Comparison of ENCODE assay signal across 1 cellular context in the genomic region with DNA sequence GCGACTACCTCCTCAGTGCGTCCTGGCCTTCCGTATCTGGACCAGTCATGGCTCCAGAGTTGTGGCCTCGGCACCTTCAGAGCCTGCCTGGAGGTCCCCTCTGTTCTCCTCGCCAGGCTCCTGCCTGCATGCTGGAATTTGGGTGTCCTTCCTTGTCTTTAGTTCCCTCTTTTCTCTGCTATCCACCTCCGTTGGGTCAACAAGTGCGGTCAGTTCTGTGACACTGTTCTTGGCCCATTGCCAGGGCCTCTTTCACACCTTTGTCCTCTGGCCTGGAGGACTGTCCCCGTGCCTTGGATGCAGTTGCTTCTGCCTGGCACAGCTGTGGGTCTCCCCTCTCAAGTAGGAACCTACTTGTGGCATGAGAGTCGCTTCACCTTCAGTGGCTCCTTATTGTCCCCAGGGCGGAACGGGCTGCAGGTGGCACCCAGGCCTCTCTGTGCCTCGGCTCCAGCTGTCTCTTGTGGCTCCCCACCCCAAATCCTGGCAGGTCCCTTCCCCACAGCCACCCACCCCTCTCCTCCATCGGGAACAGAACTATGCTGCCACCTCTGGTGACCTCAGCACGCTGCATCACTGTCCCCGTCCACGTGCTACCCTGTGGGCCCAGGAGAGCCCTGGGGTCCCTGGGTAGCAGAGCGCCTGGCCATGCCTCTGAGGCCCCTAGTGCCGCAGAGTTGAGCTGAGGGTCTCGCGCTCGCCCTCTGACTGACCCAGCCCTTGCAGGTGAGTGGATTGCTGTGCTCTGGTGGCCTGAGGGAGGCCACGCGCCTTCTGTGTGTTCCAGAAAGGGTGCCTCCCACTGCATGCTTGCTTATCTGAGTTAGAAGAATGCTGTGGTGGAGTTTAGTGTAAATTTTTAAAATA.
TF ChIP-seq lines count a peak whose summit lies in the region.

No MANE protein-coding gene starts in this region.

TF ChIP-seq in H1, 55 proteins besides CTCF, POLR2A, EP300 and RAD21:
- TF ChIP-seq BACH1 (IDR thresholded peaks at IDR 0.05; ENCODE audit: low read length) = no peak
- peak; percentile 43; the same call in 1 of the 2 replicates for TF ChIP-seq JUND (IDR thresholded peaks at IDR 0.05; ENCODE audit: low read length)
- no peak for TF ChIP-seq RFX5 (IDR thresholded peaks at IDR 0.05; ENCODE audit: borderline replicate concordance, low read depth, low read length)
- no peak for TF ChIP-seq JUN (IDR thresholded peaks at IDR 0.05; ENCODE audit: low read depth, low read length)
- TF ChIP-seq TBP (IDR thresholded peaks at IDR 0.05; ENCODE audit: low read depth, low read length) = no peak
- TF ChIP-seq BRCA1 (IDR thresholded peaks at IDR 0.05; ENCODE audit: low read depth, low read length) = no peak
- TF ChIP-seq, protein P1, sequence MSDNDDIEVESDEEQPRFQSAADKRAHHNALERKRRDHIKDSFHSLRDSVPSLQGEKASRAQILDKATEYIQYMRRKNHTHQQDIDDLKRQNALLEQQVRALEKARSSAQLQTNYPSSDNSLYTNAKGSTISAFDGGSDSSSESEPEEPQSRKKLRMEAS (IDR thresholded peaks at IDR 0.05) = peak; percentile 98
- TF ChIP-seq SRF (IDR thresholded peaks at IDR 0.05; ENCODE audit: low read depth, low read length) = no peak
- TF ChIP-seq, protein P2, sequence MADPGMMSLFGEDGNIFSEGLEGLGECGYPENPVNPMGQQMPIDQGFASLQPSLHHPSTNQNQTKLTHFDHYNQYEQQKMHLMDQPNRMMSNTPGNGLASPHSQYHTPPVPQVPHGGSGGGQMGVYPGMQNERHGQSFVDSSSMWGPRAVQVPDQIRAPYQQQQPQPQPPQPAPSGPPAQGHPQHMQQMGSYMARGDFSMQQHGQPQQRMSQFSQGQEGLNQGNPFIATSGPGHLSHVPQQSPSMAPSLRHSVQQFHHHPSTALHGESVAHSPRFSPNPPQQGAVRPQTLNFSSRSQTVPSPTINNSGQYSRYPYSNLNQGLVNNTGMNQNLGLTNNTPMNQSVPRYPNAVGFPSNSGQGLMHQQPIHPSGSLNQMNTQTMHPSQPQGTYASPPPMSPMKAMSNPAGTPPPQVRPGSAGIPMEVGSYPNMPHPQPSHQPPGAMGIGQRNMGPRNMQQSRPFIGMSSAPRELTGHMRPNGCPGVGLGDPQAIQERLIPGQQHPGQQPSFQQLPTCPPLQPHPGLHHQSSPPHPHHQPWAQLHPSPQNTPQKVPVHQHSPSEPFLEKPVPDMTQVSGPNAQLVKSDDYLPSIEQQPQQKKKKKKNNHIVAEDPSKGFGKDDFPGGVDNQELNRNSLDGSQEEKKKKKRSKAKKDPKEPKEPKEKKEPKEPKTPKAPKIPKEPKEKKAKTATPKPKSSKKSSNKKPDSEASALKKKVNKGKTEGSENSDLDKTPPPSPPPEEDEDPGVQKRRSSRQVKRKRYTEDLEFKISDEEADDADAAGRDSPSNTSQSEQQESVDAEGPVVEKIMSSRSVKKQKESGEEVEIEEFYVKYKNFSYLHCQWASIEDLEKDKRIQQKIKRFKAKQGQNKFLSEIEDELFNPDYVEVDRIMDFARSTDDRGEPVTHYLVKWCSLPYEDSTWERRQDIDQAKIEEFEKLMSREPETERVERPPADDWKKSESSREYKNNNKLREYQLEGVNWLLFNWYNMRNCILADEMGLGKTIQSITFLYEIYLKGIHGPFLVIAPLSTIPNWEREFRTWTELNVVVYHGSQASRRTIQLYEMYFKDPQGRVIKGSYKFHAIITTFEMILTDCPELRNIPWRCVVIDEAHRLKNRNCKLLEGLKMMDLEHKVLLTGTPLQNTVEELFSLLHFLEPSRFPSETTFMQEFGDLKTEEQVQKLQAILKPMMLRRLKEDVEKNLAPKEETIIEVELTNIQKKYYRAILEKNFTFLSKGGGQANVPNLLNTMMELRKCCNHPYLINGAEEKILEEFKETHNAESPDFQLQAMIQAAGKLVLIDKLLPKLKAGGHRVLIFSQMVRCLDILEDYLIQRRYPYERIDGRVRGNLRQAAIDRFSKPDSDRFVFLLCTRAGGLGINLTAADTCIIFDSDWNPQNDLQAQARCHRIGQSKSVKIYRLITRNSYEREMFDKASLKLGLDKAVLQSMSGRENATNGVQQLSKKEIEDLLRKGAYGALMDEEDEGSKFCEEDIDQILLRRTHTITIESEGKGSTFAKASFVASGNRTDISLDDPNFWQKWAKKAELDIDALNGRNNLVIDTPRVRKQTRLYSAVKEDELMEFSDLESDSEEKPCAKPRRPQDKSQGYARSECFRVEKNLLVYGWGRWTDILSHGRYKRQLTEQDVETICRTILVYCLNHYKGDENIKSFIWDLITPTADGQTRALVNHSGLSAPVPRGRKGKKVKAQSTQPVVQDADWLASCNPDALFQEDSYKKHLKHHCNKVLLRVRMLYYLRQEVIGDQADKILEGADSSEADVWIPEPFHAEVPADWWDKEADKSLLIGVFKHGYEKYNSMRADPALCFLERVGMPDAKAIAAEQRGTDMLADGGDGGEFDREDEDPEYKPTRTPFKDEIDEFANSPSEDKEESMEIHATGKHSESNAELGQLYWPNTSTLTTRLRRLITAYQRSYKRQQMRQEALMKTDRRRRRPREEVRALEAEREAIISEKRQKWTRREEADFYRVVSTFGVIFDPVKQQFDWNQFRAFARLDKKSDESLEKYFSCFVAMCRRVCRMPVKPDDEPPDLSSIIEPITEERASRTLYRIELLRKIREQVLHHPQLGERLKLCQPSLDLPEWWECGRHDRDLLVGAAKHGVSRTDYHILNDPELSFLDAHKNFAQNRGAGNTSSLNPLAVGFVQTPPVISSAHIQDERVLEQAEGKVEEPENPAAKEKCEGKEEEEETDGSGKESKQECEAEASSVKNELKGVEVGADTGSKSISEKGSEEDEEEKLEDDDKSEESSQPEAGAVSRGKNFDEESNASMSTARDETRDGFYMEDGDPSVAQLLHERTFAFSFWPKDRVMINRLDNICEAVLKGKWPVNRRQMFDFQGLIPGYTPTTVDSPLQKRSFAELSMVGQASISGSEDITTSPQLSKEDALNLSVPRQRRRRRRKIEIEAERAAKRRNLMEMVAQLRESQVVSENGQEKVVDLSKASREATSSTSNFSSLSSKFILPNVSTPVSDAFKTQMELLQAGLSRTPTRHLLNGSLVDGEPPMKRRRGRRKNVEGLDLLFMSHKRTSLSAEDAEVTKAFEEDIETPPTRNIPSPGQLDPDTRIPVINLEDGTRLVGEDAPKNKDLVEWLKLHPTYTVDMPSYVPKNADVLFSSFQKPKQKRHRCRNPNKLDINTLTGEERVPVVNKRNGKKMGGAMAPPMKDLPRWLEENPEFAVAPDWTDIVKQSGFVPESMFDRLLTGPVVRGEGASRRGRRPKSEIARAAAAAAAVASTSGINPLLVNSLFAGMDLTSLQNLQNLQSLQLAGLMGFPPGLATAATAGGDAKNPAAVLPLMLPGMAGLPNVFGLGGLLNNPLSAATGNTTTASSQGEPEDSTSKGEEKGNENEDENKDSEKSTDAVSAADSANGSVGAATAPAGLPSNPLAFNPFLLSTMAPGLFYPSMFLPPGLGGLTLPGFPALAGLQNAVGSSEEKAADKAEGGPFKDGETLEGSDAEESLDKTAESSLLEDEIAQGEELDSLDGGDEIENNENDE (IDR thresholded peaks at IDR 0.05; ENCODE audit: insufficient replicate concordance, low read length) = no peak
- TF ChIP-seq YY1 (IDR thresholded peaks at IDR 0.05; ENCODE audit: low read depth, low read length) = no peak
- no peak for TF ChIP-seq BCL11A (IDR thresholded peaks at IDR 0.05; ENCODE audit: low read depth in 2 of 2, low read length in 2 of 2)
- no peak for TF ChIP-seq HDAC6 (IDR thresholded peaks at IDR 0.05; ENCODE audit: low read depth, low read length)
- no peak for TF ChIP-seq CHD1 (IDR thresholded peaks at IDR 0.05; ENCODE audit: low read depth, low read length)
- TF ChIP-seq CTBP2 (IDR thresholded peaks at IDR 0.05; ENCODE audit: borderline replicate concordance, insufficient read depth, insufficient read length, low read length) = no peak
- TF ChIP-seq SIX5 (IDR thresholded peaks at IDR 0.05; ENCODE audit: low read depth, low read length) = no peak
- peak in 1 of 2 experiments; percentile 77; a peak in 2 of 4 replicates for TF ChIP-seq SIN3A (conservative IDR thresholded peaks at IDR 0.05 in 1 of 2, IDR thresholded peaks at IDR 0.05 in 1 of 2; ENCODE audit: low read depth in 1 of 2, low read length in 2 of 2)
- TF ChIP-seq NANOG (IDR thresholded peaks at IDR 0.05; ENCODE audit: insufficient read depth, low read depth, low read length, poor library complexity, severe bottlenecking) = no peak
- no peak for TF ChIP-seq TAF7 (optimal IDR thresholded peaks at IDR 0.05; ENCODE audit: borderline replicate concordance, low read depth, low read length)
- TF ChIP-seq RNF2 (IDR thresholded peaks at IDR 0.05; ENCODE audit: borderline replicate concordance, low read depth, low read length, missing control alignments, poor library complexity, severe bottlenecking) = no peak
- 0 out of 2 replicates have a peak, but pooled peaks have one; percentile 38 for TF ChIP-seq CHD2 (IDR thresholded peaks at IDR 0.05; ENCODE audit: low read length)
- no peak for TF ChIP-seq CEBPB (IDR thresholded peaks at IDR 0.05; ENCODE audit: low read depth, low read length)
- no peak for TF ChIP-seq RBBP5 (IDR thresholded peaks at IDR 0.05; ENCODE audit: borderline replicate concordance, low read depth, low read length)
- TF ChIP-seq, protein P3, sequence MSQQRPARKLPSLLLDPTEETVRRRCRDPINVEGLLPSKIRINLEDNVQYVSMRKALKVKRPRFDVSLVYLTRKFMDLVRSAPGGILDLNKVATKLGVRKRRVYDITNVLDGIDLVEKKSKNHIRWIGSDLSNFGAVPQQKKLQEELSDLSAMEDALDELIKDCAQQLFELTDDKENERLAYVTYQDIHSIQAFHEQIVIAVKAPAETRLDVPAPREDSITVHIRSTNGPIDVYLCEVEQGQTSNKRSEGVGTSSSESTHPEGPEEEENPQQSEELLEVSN (IDR thresholded peaks at IDR 0.05) = peak; percentile 61; the same call in 1 of the 2 replicates
- no peak for TF ChIP-seq CBX5 (IDR thresholded peaks at IDR 0.05; ENCODE audit: low read depth, low read length)
- peak; percentile 59; the same call in 1 of the 2 replicates for TF ChIP-seq CREB1 (IDR thresholded peaks at IDR 0.05)
- TF ChIP-seq ZNF274 (IDR thresholded peaks at IDR 0.05; ENCODE audit: borderline replicate concordance, extremely low read depth, low read length) = no peak
- TF ChIP-seq SP1 (IDR thresholded peaks at IDR 0.05; ENCODE audit: low read depth, low read length) = no peak
- no peak for TF ChIP-seq SP4 (IDR thresholded peaks at IDR 0.05; ENCODE audit: low read length)
- TF ChIP-seq PHF8 (conservative IDR thresholded peaks at IDR 0.05; ENCODE audit: low read depth, low read length) = no peak
- TF ChIP-seq ATF2 (IDR thresholded peaks at IDR 0.05; ENCODE audit: low read length) = no peak
- no peak for TF ChIP-seq CBX8 (IDR thresholded peaks at IDR 0.05; ENCODE audit: borderline replicate concordance, low read depth, low read length)
- no peak for TF ChIP-seq POU5F1 (IDR thresholded peaks at IDR 0.05; ENCODE audit: low read depth, low read length)
- no peak for TF ChIP-seq SIRT6 (IDR thresholded peaks at IDR 0.05; ENCODE audit: low read length)
- TF ChIP-seq NRF1 (IDR thresholded peaks at IDR 0.05; ENCODE audit: low read depth, low read length) = no peak
- TF ChIP-seq POLR2AphosphoS5 (IDR thresholded peaks at IDR 0.05; ENCODE audit: low read depth, low read length) = no peak; the same call in 1 of the 2 replicates
- no peak for TF ChIP-seq SP2 (IDR thresholded peaks at IDR 0.05; ENCODE audit: low read length)
- no peak for TF ChIP-seq KDM5A (IDR thresholded peaks at IDR 0.05; ENCODE audit: low read length)
- TF ChIP-seq HDAC2 (IDR thresholded peaks at IDR 0.05; ENCODE audit: borderline replicate concordance in 1 of 2, low read depth in 2 of 2, low read length in 2 of 2) = no peak
- no peak for TF ChIP-seq SAP30 (IDR thresholded peaks at IDR 0.05; ENCODE audit: insufficient read depth, insufficient replicate concordance, low read length)
- no peak for TF ChIP-seq GTF2F1 (IDR thresholded peaks at IDR 0.05; ENCODE audit: borderline replicate concordance, low read depth, low read length)
- no peak for TF ChIP-seq FOSL1 (IDR thresholded peaks at IDR 0.05; ENCODE audit: insufficient read depth, low read depth, low read length)
- TF ChIP-seq TCF12 (IDR thresholded peaks at IDR 0.05; ENCODE audit: low read depth, low read length) = no peak
- no peak for TF ChIP-seq KDM1A (IDR thresholded peaks at IDR 0.05; ENCODE audit: borderline replicate concordance, low read length)
TF ChIP-seq in H1: peak in this region for 6.
